In the genomic region with DNA sequence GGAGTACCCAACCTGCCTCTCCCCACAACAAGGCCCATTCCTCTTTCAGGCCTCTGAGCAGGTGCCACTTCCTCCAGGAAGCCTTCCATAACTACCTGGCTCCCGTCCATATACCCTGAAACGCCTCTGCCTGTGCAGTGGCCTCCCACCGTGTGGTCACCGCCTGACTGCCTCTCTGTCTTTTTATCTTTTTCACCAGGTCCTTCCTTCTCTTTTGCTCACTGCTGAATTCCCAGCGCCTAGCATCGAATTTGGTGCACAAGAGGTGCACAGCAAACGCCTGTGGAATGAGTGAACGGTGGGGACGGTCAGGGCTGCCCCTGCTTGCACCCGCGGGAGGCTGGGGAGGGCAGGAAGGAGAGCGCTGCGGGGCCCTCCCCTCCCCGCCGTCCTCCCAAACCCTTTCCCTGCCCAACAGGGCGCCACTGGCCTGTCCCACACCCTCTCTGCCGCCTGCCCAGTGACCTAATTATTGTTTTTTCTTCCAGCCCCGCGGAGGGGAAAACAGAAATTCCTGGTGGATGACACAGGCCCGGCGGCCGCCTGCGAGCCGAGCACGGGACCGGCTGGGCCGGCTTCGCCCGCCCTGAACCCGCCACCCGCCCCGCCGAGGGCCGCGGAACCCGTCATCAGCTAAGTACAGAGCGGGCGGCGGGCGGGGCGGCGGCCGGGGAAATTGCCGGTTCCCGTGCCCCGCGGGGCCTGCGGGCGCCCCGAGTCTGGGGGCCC, we compare ENCODE assay signal across 1 cellular context.
TF ChIP-seq lines count a peak whose summit lies in the region.

No MANE protein-coding gene starts in this region.

TF ChIP-seq in HEK293, 187 proteins besides CTCF, POLR2A, EP300 and RAD21 (continued from another document and continues in another):
- TF ChIP-seq, protein P1, sequence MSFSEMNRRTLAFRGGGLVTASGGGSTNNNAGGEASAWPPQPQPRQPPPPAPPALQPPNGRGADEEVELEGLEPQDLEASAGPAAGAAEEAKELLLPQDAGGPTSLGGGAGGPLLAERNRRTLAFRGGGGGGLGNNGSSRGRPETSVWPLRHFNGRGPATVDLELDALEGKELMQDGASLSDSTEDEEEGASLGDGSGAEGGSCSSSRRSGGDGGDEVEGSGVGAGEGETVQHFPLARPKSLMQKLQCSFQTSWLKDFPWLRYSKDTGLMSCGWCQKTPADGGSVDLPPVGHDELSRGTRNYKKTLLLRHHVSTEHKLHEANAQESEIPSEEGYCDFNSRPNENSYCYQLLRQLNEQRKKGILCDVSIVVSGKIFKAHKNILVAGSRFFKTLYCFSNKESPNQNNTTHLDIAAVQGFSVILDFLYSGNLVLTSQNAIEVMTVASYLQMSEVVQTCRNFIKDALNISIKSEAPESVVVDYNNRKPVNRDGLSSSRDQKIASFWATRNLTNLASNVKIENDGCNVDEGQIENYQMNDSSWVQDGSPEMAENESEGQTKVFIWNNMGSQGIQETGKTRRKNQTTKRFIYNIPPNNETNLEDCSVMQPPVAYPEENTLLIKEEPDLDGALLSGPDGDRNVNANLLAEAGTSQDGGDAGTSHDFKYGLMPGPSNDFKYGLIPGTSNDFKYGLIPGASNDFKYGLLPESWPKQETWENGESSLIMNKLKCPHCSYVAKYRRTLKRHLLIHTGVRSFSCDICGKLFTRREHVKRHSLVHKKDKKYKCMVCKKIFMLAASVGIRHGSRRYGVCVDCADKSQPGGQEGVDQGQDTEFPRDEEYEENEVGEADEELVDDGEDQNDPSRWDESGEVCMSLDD (tag by site-specific recombination; IDR thresholded peaks at IDR 0.05): no peak
- peak; percentile 83 for TF ChIP-seq ZNF2 (tag by site-specific recombination; IDR thresholded peaks at IDR 0.05)
- TF ChIP-seq, protein P2, sequence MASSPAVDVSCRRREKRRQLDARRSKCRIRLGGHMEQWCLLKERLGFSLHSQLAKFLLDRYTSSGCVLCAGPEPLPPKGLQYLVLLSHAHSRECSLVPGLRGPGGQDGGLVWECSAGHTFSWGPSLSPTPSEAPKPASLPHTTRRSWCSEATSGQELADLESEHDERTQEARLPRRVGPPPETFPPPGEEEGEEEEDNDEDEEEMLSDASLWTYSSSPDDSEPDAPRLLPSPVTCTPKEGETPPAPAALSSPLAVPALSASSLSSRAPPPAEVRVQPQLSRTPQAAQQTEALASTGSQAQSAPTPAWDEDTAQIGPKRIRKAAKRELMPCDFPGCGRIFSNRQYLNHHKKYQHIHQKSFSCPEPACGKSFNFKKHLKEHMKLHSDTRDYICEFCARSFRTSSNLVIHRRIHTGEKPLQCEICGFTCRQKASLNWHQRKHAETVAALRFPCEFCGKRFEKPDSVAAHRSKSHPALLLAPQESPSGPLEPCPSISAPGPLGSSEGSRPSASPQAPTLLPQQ (tag by site-specific recombination; IDR thresholded peaks at IDR 0.05): peak; percentile 73
- TF ChIP-seq KLF1 (tag by site-specific recombination; IDR thresholded peaks at IDR 0.05): peak; percentile 87
- peak; percentile 55; the same call in 1 of the 2 replicates for TF ChIP-seq ZBTB48 (tag by site-specific recombination; IDR thresholded peaks at IDR 0.05)
- peak; percentile 91 for TF ChIP-seq ZEB2 (tag by site-specific recombination; IDR thresholded peaks at IDR 0.05)
- TF ChIP-seq KLF10 (tag by site-specific recombination; IDR thresholded peaks at IDR 0.05): peak; percentile 46; the same call in 1 of the 2 replicates
- TF ChIP-seq ZNF394 (tag by site-specific recombination; IDR thresholded peaks at IDR 0.05; ENCODE audit: borderline replicate concordance): peak; percentile 33; the same call in 1 of the 2 replicates
- peak; percentile 91 for TF ChIP-seq ZNF600 (tag by site-specific recombination; IDR thresholded peaks at IDR 0.05)
- peak; percentile 43; the same call in 1 of the 2 replicates for TF ChIP-seq EGR2 (tag by site-specific recombination; IDR thresholded peaks at IDR 0.05; ENCODE audit: low read depth)
- no peak; the same call in 1 of the 2 replicates for TF ChIP-seq ZNF843 (tag by site-specific recombination; IDR thresholded peaks at IDR 0.05)
- TF ChIP-seq, protein P3, sequence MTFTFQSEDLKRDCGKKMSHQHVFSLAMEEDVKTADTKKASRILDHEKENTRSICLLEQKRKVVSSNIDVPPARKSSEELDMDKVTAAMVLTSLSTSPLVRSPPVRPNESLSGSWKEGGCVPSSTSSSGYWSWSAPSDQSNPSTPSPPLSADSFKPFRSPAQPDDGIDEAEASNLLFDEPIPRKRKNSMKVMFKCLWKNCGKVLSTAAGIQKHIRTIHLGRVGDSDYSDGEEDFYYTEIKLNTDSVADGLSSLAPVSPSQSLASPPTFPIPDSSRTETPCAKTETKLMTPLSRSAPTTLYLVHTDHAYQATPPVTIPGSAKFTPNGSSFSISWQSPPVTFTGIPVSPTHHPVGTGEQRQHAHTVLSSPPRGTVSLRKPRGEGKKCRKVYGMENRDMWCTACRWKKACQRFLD (tag by site-specific recombination; IDR thresholded peaks at IDR 0.05): no peak
- TF ChIP-seq GLIS1 (tag by site-specific recombination; IDR thresholded peaks at IDR 0.05): peak; percentile 87
- peak; percentile 63 for TF ChIP-seq ZNF341 (tag by site-specific recombination; IDR thresholded peaks at IDR 0.05; ENCODE audit: low read depth)
- TF ChIP-seq YY1 (tag by site-specific recombination; IDR thresholded peaks at IDR 0.05): 0 out of 2 replicates have a peak, but pooled peaks have one; percentile 33
- TF ChIP-seq ZNF660 (tag by site-specific recombination; IDR thresholded peaks at IDR 0.05): peak; percentile 91
- TF ChIP-seq, protein P4, sequence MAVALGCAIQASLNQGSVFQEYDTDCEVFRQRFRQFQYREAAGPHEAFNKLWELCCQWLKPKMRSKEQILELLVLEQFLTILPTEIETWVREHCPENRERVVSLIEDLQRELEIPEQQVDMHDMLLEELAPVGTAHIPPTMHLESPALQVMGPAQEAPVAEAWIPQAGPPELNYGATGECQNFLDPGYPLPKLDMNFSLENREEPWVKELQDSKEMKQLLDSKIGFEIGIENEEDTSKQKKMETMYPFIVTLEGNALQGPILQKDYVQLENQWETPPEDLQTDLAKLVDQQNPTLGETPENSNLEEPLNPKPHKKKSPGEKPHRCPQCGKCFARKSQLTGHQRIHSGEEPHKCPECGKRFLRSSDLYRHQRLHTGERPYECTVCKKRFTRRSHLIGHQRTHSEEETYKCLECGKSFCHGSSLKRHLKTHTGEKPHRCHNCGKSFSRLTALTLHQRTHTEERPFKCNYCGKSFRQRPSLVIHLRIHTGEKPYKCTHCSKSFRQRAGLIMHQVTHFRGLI (tag by site-specific recombination; IDR thresholded peaks at IDR 0.05): peak; percentile 79
- TF ChIP-seq ZNF416 (tag by site-specific recombination; IDR thresholded peaks at IDR 0.05): no peak
- TF ChIP-seq, protein P5, sequence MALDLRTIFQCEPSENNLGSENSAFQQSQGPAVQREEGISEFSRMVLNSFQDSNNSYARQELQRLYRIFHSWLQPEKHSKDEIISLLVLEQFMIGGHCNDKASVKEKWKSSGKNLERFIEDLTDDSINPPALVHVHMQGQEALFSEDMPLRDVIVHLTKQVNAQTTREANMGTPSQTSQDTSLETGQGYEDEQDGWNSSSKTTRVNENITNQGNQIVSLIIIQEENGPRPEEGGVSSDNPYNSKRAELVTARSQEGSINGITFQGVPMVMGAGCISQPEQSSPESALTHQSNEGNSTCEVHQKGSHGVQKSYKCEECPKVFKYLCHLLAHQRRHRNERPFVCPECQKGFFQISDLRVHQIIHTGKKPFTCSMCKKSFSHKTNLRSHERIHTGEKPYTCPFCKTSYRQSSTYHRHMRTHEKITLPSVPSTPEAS (tag by site-specific recombination; IDR thresholded peaks at IDR 0.05): 0 out of 2 replicates have a peak, but pooled peaks have one; percentile 24
- TF ChIP-seq ZBTB20 (tag by site-specific recombination; IDR thresholded peaks at IDR 0.05): peak; percentile 81
- TF ChIP-seq ZNF544 (tag by site-specific recombination; IDR thresholded peaks at IDR 0.05): no peak
- TF ChIP-seq ZNF121 (tag by site-specific recombination; IDR thresholded peaks at IDR 0.05): peak; percentile 66
- TF ChIP-seq, protein P6, sequence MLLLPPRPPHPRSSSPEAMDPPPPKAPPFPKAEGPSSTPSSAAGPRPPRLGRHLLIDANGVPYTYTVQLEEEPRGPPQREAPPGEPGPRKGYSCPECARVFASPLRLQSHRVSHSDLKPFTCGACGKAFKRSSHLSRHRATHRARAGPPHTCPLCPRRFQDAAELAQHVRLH (tag by site-specific recombination; IDR thresholded peaks at IDR 0.05): peak; percentile 87
- TF ChIP-seq ZNF76 (tag by site-specific recombination; IDR thresholded peaks at IDR 0.05; ENCODE audit: borderline replicate concordance, low read depth): peak; percentile 44; the same call in 1 of the 2 replicates
- TF ChIP-seq, protein P7, sequence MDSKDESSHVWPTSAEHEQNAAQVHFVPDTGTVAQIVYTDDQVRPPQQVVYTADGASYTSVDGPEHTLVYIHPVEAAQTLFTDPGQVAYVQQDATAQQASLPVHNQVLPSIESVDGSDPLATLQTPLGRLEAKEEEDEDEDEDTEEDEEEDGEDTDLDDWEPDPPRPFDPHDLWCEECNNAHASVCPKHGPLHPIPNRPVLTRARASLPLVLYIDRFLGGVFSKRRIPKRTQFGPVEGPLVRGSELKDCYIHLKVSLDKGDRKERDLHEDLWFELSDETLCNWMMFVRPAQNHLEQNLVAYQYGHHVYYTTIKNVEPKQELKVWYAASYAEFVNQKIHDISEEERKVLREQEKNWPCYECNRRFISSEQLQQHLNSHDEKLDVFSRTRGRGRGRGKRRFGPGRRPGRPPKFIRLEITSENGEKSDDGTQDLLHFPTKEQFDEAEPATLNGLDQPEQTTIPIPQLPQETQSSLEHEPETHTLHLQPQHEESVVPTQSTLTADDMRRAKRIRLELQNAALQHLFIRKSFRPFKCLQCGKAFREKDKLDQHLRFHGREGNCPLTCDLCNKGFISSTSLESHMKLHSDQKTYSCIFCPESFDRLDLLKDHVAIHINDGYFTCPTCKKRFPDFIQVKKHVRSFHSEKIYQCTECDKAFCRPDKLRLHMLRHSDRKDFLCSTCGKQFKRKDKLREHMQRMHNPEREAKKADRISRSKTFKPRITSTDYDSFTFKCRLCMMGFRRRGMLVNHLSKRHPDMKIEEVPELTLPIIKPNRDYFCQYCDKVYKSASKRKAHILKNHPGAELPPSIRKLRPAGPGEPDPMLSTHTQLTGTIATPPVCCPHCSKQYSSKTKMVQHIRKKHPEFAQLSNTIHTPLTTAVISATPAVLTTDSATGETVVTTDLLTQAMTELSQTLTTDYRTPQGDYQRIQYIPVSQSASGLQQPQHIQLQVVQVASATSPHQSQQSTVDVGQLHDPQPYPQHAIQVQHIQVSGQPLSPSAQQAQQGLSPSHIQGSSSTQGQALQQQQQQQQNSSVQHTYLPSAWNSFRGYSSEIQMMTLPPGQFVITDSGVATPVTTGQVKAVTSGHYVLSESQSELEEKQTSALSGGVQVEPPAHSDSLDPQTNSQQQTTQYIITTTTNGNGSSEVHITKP (tag by site-specific recombination; IDR thresholded peaks at IDR 0.05): peak; percentile 64
- TF ChIP-seq, protein P8, sequence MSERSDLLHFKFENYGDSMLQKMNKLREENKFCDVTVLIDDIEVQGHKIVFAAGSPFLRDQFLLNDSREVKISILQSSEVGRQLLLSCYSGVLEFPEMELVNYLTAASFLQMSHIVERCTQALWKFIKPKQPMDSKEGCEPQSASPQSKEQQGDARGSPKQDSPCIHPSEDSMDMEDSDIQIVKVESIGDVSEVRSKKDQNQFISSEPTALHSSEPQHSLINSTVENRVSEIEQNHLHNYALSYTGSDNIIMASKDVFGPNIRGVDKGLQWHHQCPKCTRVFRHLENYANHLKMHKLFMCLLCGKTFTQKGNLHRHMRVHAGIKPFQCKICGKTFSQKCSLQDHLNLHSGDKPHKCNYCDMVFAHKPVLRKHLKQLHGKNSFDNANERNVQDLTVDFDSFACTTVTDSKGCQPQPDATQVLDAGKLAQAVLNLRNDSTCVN (tag by site-specific recombination; optimal IDR thresholded peaks at IDR 0.05): peak; percentile 59
- TF ChIP-seq, protein P9, sequence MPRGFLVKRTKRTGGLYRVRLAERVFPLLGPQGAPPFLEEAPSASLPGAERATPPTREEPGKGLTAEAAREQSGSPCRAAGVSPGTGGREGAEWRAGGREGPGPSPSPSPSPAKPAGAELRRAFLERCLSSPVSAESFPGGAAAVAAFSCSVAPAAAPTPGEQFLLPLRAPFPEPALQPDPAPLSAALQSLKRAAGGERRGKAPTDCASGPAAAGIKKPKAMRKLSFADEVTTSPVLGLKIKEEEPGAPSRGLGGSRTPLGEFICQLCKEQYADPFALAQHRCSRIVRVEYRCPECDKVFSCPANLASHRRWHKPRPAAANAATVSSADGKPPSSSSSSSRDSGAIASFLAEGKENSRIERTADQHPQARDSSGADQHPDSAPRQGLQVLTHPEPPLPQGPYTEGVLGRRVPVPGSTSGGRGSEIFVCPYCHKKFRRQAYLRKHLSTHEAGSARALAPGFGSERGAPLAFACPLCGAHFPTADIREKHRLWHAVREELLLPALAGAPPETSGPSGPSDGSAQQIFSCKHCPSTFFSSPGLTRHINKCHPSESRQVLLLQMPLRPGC (tag by site-specific recombination; IDR thresholded peaks at IDR 0.05): 0 out of 2 replicates have a peak, but pooled peaks have one; percentile 7
- TF ChIP-seq ZBTB1 (tag by site-specific recombination; IDR thresholded peaks at IDR 0.05): no peak
- no peak for TF ChIP-seq ZNF555 (tag by site-specific recombination; conservative IDR thresholded peaks at IDR 0.05)
- TF ChIP-seq ZNF335 (tag by site-specific recombination; conservative IDR thresholded peaks at IDR 0.05): peak; percentile 96
- TF ChIP-seq KLF16 (tag by site-specific recombination; IDR thresholded peaks at IDR 0.05): 0 out of 2 replicates have a peak, but pooled peaks have one; percentile 35
- TF ChIP-seq SP7 (tag by site-specific recombination; IDR thresholded peaks at IDR 0.05): peak; percentile 91
- TF ChIP-seq ZSCAN30 (tag by site-specific recombination; IDR thresholded peaks at IDR 0.05): peak; percentile 75; the same call in 1 of the 2 replicates
- no peak for TF ChIP-seq ZNF514 (tag by site-specific recombination; IDR thresholded peaks at IDR 0.05)
- TF ChIP-seq ZNF23 (tag by site-specific recombination; IDR thresholded peaks at IDR 0.05; ENCODE audit: borderline replicate concordance): no peak
- peak; percentile 93 for TF ChIP-seq WT1 (tag by site-specific recombination; IDR thresholded peaks at IDR 0.05)
- TF ChIP-seq ZNF629 (tag by site-specific recombination; IDR thresholded peaks at IDR 0.05): peak; percentile 71
- peak; percentile 85 for TF ChIP-seq ZBTB8A (tag by site-specific recombination; IDR thresholded peaks at IDR 0.05)
- peak; percentile 9; the same call in 1 of the 2 replicates for TF ChIP-seq ZNF423 (tag by site-specific recombination; IDR thresholded peaks at IDR 0.05)
- no peak for TF ChIP-seq ZNF626 (tag by site-specific recombination; IDR thresholded peaks at IDR 0.05)
- TF ChIP-seq ZXDB (tag by site-specific recombination; IDR thresholded peaks at IDR 0.05): peak; percentile 95
- peak; percentile 78; the same call in 1 of the 2 replicates for TF ChIP-seq KLF8 (tag by site-specific recombination; IDR thresholded peaks at IDR 0.05)
- TF ChIP-seq ZIC2 (tag by site-specific recombination; IDR thresholded peaks at IDR 0.05): peak; percentile 95
- peak; percentile 57 for TF ChIP-seq SP2 (tag by site-specific recombination; IDR thresholded peaks at IDR 0.05)
- no peak for TF ChIP-seq ZNF37A (tag by site-specific recombination; IDR thresholded peaks at IDR 0.05)
- peak; percentile 61; the same call in 1 of the 2 replicates for TF ChIP-seq ZBTB17 (tag by site-specific recombination; IDR thresholded peaks at IDR 0.05)
- TF ChIP-seq ZNF621 (tag by site-specific recombination; IDR thresholded peaks at IDR 0.05): no peak
